Comparison of ENCODE assay signal across 8 cellular contexts in genomic region chr2:72917875-72918660, GRCh38. TPM values are rescaled to one million over a fixed set of nuclear protein-coding genes. Genes with fewer than 3 reads are reported as not detected.
A peak's percentile ranks its signal among the peaks of the same experiment; 100 is the strongest.
DNase-seq lines count a peak whose midpoint lies in the region; ATAC-seq, FAIRE-seq and TF ChIP-seq lines count a peak whose summit lies in the region.

No MANE protein-coding gene starts in this region.

- TF ChIP-seq RAD21 in K562 (CRISPR knock-in tag; conservative IDR thresholded peaks at IDR 0.05 in 1 of 2, IDR thresholded peaks at IDR 0.05 in 1 of 2): no peak

- H3K27me3 ChIP-seq in K562 (ENCODE audit: control insufficient read depth in 2 of 2, insufficient read depth in 2 of 2, low read length in 2 of 2): peaks cover 77 to 88% of the 10 kb centered on the region in 2 experiments

- H3K27me3 Mint-ChIP-seq in natural killer cell treated with Interleukin-12 subunit alpha and Interleukin-12 subunit beta and Interleukin-15 and Interleukin-18, amount 100 ng/mL, for 72 hours: peaks cover 44 to 45% of the 10 kb centered on the region in 2 donors

- peak overlapping the region; percentile 29; the same call in 1 of the 2 replicates for H3K4me3 ChIP-seq in K562

- intact Hi-C loops in K562 (cut with micrococcal nuclease): no loop called here

- in situ Hi-C loops in GM13977 (cut with MboI; ENCODE audit: low pct_unique_long_range_greater_than_20kb, low sequenced_read_pairs, unreplicated experiment) (no loop called here), K562 (cut with MboI) (no loop called here)

- H3K4me2 ChIP-seq in K562 (ENCODE audit: insufficient read depth, low read length): peak overlapping the region; percentile 18; the same call in 1 of the 2 replicates

- peaks cover 0 to 53% of the 10 kb centered on the region in 2 experiments; a peak in 3 of 5 replicates for H3K4me1 ChIP-seq in K562 (replicated peaks in 1 of 2; ENCODE audit: control insufficient read depth in 2 of 2, insufficient read depth in 2 of 2, low read length in 2 of 2)

- no peak for FAIRE-seq in K562 (lab: Jason Lieb, UNC)
- no peak for FAIRE-seq in HTR-8/SVneo (lab: Jason Lieb, UNC)

- DNase-seq in GM13977 (ENCODE audit: low spot score): peak; percentile 54
- DNase-seq in K562 (ENCODE audit: extremely low read depth in 1 of 4, low spot score in 3 of 4): no peak
- DNase-seq in natural killer cell treated with Interleukin-12 subunit alpha and Interleukin-12 subunit beta and Interleukin-15 and Interleukin-18, amount 100 ng/mL, for 72 hours (ENCODE audit: low spot score): peak; percentile 60
- no peak for DNase-seq in HTR-8/SVneo (ENCODE audit: insufficient read length, low spot score)
- DNase-seq in stimulated activated CD4-positive, alpha-beta T cell treated with anti-CD3 and anti-CD28 coated beads, Interleukin-4, amount 100 ng/mL, for 24 hours: no peak
- DNase-seq in MV-4-11 (lab: John Stamatoyannopoulos, UW): no peak

- TF ChIP-seq EP300 in K562 (IDR thresholded peaks at IDR 0.05; ENCODE audit: low read length): no peak

- H3K27ac Mint-ChIP-seq in natural killer cell treated with Interleukin-12 subunit alpha and Interleukin-12 subunit beta and Interleukin-15 and Interleukin-18, amount 100 ng/mL, for 72 hours: no peak overlapping the region

- no peaks in the 10 kb centered on the region for H3K9me3 ChIP-seq in K562 (replicated peaks; ENCODE audit: control insufficient read depth, insufficient read depth, low read depth, low read length)

- POLR2A ChIA-PET in K562 (lab: Yijun Ruan, JAX): interaction anchor here (0.6 to 1.2 kb wide), 4 partner anchors 9 to 260 kb away, joined by 3 to 4 read pairs (median 4); no protein-coding TSS in a partner anchor

- no peak overlapping the region for H2AFZ ChIP-seq in K562 (ENCODE audit: low read depth, low read length)

- CTCF ChIA-PET in K562 (lab: Yijun Ruan, JAX; ENCODE audit: low intra/inter-chr PET ratio): no interaction called here

- no peak overlapping the region for H3K27ac ChIP-seq in K562 (ENCODE audit: extremely low read depth, low read depth, low read length)

- H3K36me3 Mint-ChIP-seq in natural killer cell treated with Interleukin-12 subunit alpha and Interleukin-12 subunit beta and Interleukin-15 and Interleukin-18, amount 100 ng/mL, for 72 hours: no peaks in the 10 kb centered on the region

- H3K79me2 ChIP-seq in K562 (ENCODE audit: control insufficient read depth, insufficient read depth, low read length): no peaks in the 10 kb centered on the region

- H3K9me3 Mint-ChIP-seq in natural killer cell treated with Interleukin-12 subunit alpha and Interleukin-12 subunit beta and Interleukin-15 and Interleukin-18, amount 100 ng/mL, for 72 hours: no peaks in the 10 kb centered on the region

- ATAC-seq in HG03045 (IDR thresholded peaks at IDR 0.05; ENCODE audit: unreplicated experiment) (peak; percentile 0), K562 (no peak), HG03108 (IDR thresholded peaks at IDR 0.05; ENCODE audit: unreplicated experiment) (no peak)
- ATAC-seq in natural killer cell treated with Interleukin-12 subunit alpha and Interleukin-12 subunit beta and Interleukin-15 and Interleukin-18, amount 100 ng/mL, for 72 hours: peak; percentile 9 to 43

- no peak for TF ChIP-seq POLR2A in K562 (conservative IDR thresholded peaks at IDR 0.05)

- H3K4me3 Mint-ChIP-seq in natural killer cell treated with Interleukin-12 subunit alpha and Interleukin-12 subunit beta and Interleukin-15 and Interleukin-18, amount 100 ng/mL, for 72 hours: peak overlapping the region; percentile 68

- H3K9ac ChIP-seq in K562 (ENCODE audit: insufficient read depth in 1 of 2, low read depth in 2 of 2, low read length in 2 of 2): peak overlapping the region in 1 of 2 experiments; percentile 58; a peak in 1 of 4 replicates

- H3K4me1 Mint-ChIP-seq in natural killer cell treated with Interleukin-12 subunit alpha and Interleukin-12 subunit beta and Interleukin-15 and Interleukin-18, amount 100 ng/mL, for 72 hours (ENCODE audit: low read depth in 2 of 2): peaks cover 10 to 21% of the 10 kb centered on the region in 2 donors

- no peak for TF ChIP-seq CTCF in GM13977 (IDR thresholded peaks at IDR 0.05; ENCODE audit: extremely low read depth, insufficient read depth, missing control alignments)
- no peak for TF ChIP-seq CTCF in K562 (IDR thresholded peaks at IDR 0.05 in 2 of 3, conservative IDR thresholded peaks at IDR 0.05 in 1 of 3; ENCODE audit: insufficient read depth in 2 of 3, low read depth in 1 of 3, low read length in 3 of 3)

- no TSS peak for BruUV-seq in K562 (replicated peaks; lab: Mats Ljungman, UMichigan)

- no peaks in the 10 kb centered on the region for H3K9me1 ChIP-seq in K562 (ENCODE audit: control insufficient read depth, insufficient read depth, low read length)

- no peaks in the 10 kb centered on the region for H3K36me3 ChIP-seq in K562 (ENCODE audit: control insufficient read depth, insufficient read depth, low read length)

- H4K20me1 ChIP-seq in K562 (replicated peaks; ENCODE audit: control insufficient read depth, insufficient read depth, low read length): peaks cover 34% of the 10 kb centered on the region; the same call in 1 of the 2 replicates

- WGBS in K562 (ENCODE audit: insufficient coverage, low coverage, missing lambda C conversion rate): 7% methylated on average over 69 of the region's 95 CpGs

TF ChIP-seq in K562, 482 proteins besides CTCF, POLR2A, EP300 and RAD21 (continues in another document):
- no peak for TF ChIP-seq SOX6 (IDR thresholded peaks at IDR 0.05)
- no peak for TF ChIP-seq HDAC2 (IDR thresholded peaks at IDR 0.05)
- TF ChIP-seq ZNF511 (CRISPR knock-in tag; IDR thresholded peaks at IDR 0.05): 0 out of 2 replicates have a peak, but pooled peaks have one; percentile 45
- peak in 1 of 2 experiments; percentile 48 for TF ChIP-seq E2F6 (IDR thresholded peaks at IDR 0.05; ENCODE audit: borderline replicate concordance in 1 of 2, extremely low read depth in 1 of 2, insufficient read depth in 1 of 2, insufficient read length in 1 of 2, low read depth in 1 of 2, low read length in 1 of 2, poor library complexity in 1 of 2, severe bottlenecking in 1 of 2)
- TF ChIP-seq KDM2B (CRISPR knock-in tag; IDR thresholded peaks at IDR 0.05): 0 out of 2 replicates have a peak, but pooled peaks have one; percentile 9

RNA-seq across cellular contexts. Expression of gene EMX1, which starts 0.7 kb away (rescaled TPM):
- total RNA-seq in K562 (2011; cell fraction: chromatin; rRNA removed; ENCODE audit: low replicate concordance): 0.28 TPM in 1 of 2 replicates, not detected in the other
- 0.17 TPM in 1 of 2 replicates, not detected in the other for total RNA-seq in K562 (2011; cell fraction: nucleolus; rRNA removed)
- not detected in 2 replicates for total RNA-seq in K562 (2011; cell fraction: nucleoplasm; rRNA removed)
- total RNA-seq in K562 (2014; rRNA removed) (0.20 and 0.32 TPM in 2 replicates), K562 (2014; rRNA removed; fragmentation: Illumina TruSeq; extraction: Trizol) (not detected in 2 replicates), K562 (2015; rRNA removed; fragmentation: Illumina TruSeq; extraction: Trizol) (not detected in 2 replicates), K562 (2021) (0.18 TPM in 1 of 2 replicates, not detected in the other)
- polyA plus RNA-seq in K562 (2011; rRNA removed) (0.10 and 0.22 TPM in 2 replicates), K562 (2014; fragmentation: Illumina TruSeq; extraction: Trizol) (not detected in 2 replicates), K562 (2014; fragmentation: Nextera tagmentation; extraction: Ambion mirVana) (not detected), K562 (2014; rRNA removed) (0.21 TPM in 1 of 2 replicates, not detected in the other)
- polyA plus RNA-seq in K562 (2011; cell fraction: cytosol; rRNA removed): 0.07 and 0.16 TPM in 2 replicates
- polyA plus RNA-seq in K562 (2011; cell fraction: nucleus; rRNA removed): 0.11 and 0.21 TPM in 2 replicates
- 0.04 and 0.11 TPM in 2 replicates for polyA plus RNA-seq in K562 (2012)
- not detected in 2 replicates for polyA minus RNA-seq in K562 (2011; rRNA and poly(A)+ RNA removed)
- polyA minus RNA-seq in K562 (2011; cell fraction: cytosol; rRNA and poly(A)+ RNA removed): not detected in 2 replicates
- 0.27 and 0.33 TPM in 2 replicates for polyA minus RNA-seq in K562 (2011; cell fraction: nucleus; rRNA and poly(A)+ RNA removed)
- total RNA-seq in natural killer cell treated with Interleukin-12 subunit alpha and Interleukin-12 subunit beta and Interleukin-15 and Interleukin-18, amount 100 ng/mL, for 72 hours: not detected

RNA-seq across cellular contexts. Expression of gene SPR, which starts 30.9 kb away (rescaled TPM):
- total RNA-seq in K562 (2011; cell fraction: chromatin; rRNA removed; ENCODE audit: low replicate concordance): 3.9 and 9.7 TPM in 2 replicates
- 11.7 and 12.7 TPM in 2 replicates for total RNA-seq in K562 (2011; cell fraction: nucleolus; rRNA removed)
- 11.6 and 12.0 TPM in 2 replicates for total RNA-seq in K562 (2011; cell fraction: nucleoplasm; rRNA removed)
- total RNA-seq in K562 (2014; rRNA removed) (38.3 and 44.2 TPM in 2 replicates), K562 (2014; rRNA removed; fragmentation: Illumina TruSeq; extraction: Trizol) (19.9 and 26.3 TPM in 2 replicates), K562 (2015; rRNA removed; fragmentation: Illumina TruSeq; extraction: Trizol) (23.0 and 24.1 TPM in 2 replicates), K562 (2021) (36.5 and 38.8 TPM in 2 replicates)
- polyA plus RNA-seq in K562 (2011; rRNA removed) (17.4 and 28.4 TPM in 2 replicates), K562 (2014; fragmentation: Illumina TruSeq; extraction: Trizol) (21.9 and 22.0 TPM in 2 replicates), K562 (2014; fragmentation: Nextera tagmentation; extraction: Ambion mirVana) (1 to 10 TPM; 7.7 to 9.4 TPM), K562 (2014; rRNA removed) (28.5 TPM in 2 replicates)
- polyA plus RNA-seq in K562 (2011; cell fraction: cytosol; rRNA removed): 15.5 and 32.1 TPM in 2 replicates
- polyA plus RNA-seq in K562 (2011; cell fraction: nucleus; rRNA removed): 7.5 and 12.4 TPM in 2 replicates
- polyA plus RNA-seq in K562 (2012): 32.7 and 40.3 TPM in 2 replicates
- polyA minus RNA-seq in K562 (2011; rRNA and poly(A)+ RNA removed): 10.4 and 18.1 TPM in 2 replicates
- 7.5 and 9.5 TPM in 2 replicates for polyA minus RNA-seq in K562 (2011; cell fraction: cytosol; rRNA and poly(A)+ RNA removed)
- polyA minus RNA-seq in K562 (2011; cell fraction: nucleus; rRNA and poly(A)+ RNA removed): 4.0 and 4.8 TPM in 2 replicates
- 10 to 100 TPM in 1 of 2 donors, 1 to 10 TPM in 1; 3.4 to 10.2 TPM for total RNA-seq in natural killer cell treated with Interleukin-12 subunit alpha and Interleukin-12 subunit beta and Interleukin-15 and Interleukin-18, amount 100 ng/mL, for 72 hours

Comparison
In these comparisons a context has a peak if more than half of its experiments do, and no peak if none do; other contexts are left out.
1. DNase-seq: peak in GM13977 (single experiment) and natural killer cell treated with Interleukin-12 subunit alpha and Interleukin-12 subunit beta and Interleukin-15 and Interleukin-18, amount 100 ng/mL, for 72 hours (single experiment); none in K562 (0 of 4), HTR-8/SVneo (single experiment), stimulated activated CD4-positive, alpha-beta T cell treated with anti-CD3 and anti-CD28 coated beads, Interleukin-4, amount 100 ng/mL, for 24 hours (single experiment) and MV-4-11 (single experiment).
2. ATAC-seq: peak in HG03045 (single experiment) and natural killer cell treated with Interleukin-12 subunit alpha and Interleukin-12 subunit beta and Interleukin-15 and Interleukin-18, amount 100 ng/mL, for 72 hours (2 of 2); none in K562 (single experiment) and HG03108 (single experiment).